ENCODE assay signal across 1 cellular context in the genomic region with DNA sequence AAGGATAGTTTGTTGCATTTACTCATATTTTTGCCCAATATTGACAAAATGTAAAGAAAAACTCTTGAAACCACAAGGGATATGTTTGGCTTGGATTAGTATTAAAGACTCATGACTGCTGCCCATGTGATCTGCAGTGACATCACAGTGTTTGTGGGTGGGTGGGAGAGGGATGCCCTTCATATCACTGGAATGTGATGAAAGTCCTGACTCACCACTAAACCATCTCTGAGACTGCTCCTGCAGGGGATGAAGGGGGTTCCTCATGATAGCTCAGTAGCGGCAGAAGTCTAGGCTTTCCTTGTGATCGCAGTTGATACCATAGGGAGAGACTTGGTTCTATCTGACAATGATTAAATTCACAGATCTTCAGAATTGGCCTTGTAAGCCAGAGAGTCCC.
TF ChIP-seq lines count a peak whose summit lies in the region.

No MANE protein-coding gene starts in this region.

TF ChIP-seq in HepG2, 621 proteins besides CTCF, POLR2A, EP300 and RAD21:
- TF ChIP-seq ARNT2 (CRISPR knock-in tag; IDR thresholded peaks at IDR 0.05; ENCODE audit: low read depth): no peak
- TF ChIP-seq ISL2 (CRISPR knock-in tag; IDR thresholded peaks at IDR 0.05): no peak
- TF ChIP-seq CCAR2 (optimal IDR thresholded peaks at IDR 0.05; ENCODE audit: low read depth, low read length): no peak
- no peak for TF ChIP-seq MYC (CRISPR knock-in tag; IDR thresholded peaks at IDR 0.05; ENCODE audit: borderline replicate concordance)
- TF ChIP-seq HNF4A (CRISPR knock-in tag; IDR thresholded peaks at IDR 0.05): no peak
- no peak for TF ChIP-seq ZNF776 (CRISPR knock-in tag; IDR thresholded peaks at IDR 0.05)
- TF ChIP-seq CHD4 (IDR thresholded peaks at IDR 0.05; ENCODE audit: borderline replicate concordance, low read length): no peak
- no peak for TF ChIP-seq ZNF317 (CRISPR knock-in tag; IDR thresholded peaks at IDR 0.05)
- TF ChIP-seq, protein P1, sequence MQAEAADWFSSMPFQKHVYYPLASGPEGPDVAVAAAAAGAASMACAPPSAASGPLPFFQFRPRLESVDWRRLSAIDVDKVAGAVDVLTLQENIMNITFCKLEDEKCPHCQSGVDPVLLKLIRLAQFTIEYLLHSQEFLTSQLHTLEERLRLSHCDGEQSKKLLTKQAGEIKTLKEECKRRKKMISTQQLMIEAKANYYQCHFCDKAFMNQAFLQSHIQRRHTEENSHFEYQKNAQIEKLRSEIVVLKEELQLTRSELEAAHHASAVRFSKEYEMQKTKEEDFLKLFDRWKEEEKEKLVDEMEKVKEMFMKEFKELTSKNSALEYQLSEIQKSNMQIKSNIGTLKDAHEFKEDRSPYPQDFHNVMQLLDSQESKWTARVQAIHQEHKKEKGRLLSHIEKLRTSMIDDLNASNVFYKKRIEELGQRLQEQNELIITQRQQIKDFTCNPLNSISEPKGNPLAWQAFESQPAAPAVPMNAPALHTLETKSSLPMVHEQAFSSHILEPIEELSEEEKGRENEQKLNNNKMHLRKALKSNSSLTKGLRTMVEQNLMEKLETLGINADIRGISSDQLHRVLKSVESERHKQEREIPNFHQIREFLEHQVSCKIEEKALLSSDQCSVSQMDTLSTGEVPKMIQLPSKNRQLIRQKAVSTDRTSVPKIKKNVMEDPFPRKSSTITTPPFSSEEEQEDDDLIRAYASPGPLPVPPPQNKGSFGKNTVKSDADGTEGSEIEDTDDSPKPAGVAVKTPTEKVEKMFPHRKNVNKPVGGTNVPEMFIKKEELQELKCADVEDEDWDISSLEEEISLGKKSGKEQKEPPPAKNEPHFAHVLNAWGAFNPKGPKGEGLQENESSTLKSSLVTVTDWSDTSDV (CRISPR knock-in tag; IDR thresholded peaks at IDR 0.05): no peak
- no peak for TF ChIP-seq CBX1 (IDR thresholded peaks at IDR 0.05; ENCODE audit: low read depth)
- TF ChIP-seq ZNF782 (CRISPR knock-in tag; IDR thresholded peaks at IDR 0.05; ENCODE audit: borderline replicate concordance): no peak
- TF ChIP-seq ZSCAN31 (CRISPR knock-in tag; IDR thresholded peaks at IDR 0.05; ENCODE audit: low read depth): no peak
- no peak for TF ChIP-seq NKX3-1 (CRISPR knock-in tag; IDR thresholded peaks at IDR 0.05)
- no peak for TF ChIP-seq GPN1 (CRISPR knock-in tag; IDR thresholded peaks at IDR 0.05; ENCODE audit: borderline replicate concordance)
